In genomic region chr15:85488997-85489396, GRCh38 we compare ENCODE assay signal across 19 cellular contexts.
DNase-seq lines count a peak whose midpoint lies in the region; ATAC-seq, FAIRE-seq and TF ChIP-seq lines count a peak whose summit lies in the region.
"Had no signal": no experiment of that assay in that cellular context is flagged by ENCODE, and none has a peak within 500 bp of the region (broad histone marks: within the 10 kb centered on the region; RNA-seq: fewer than 3 reads in every experiment).

No MANE protein-coding gene starts in this region.

- H3K4me1 ChIP-seq in CD4-positive, CD25-positive, alpha-beta regulatory T cell (ENCODE audit: control insufficient read depth, insufficient read depth, low read length, poor library complexity, severe bottlenecking): peaks cover 7% of the 10 kb centered on the region
- H3K4me1 ChIP-seq in esophagus squamous epithelium: peaks cover 0 to 30% (median under 1%) of the 10 kb centered on the region in 3 donors

- H3K4me1 Mint-ChIP-seq in CD4-positive, CD25-positive, alpha-beta regulatory T cell: peaks cover 31 to 68% (median 55%) of the 10 kb centered on the region in 4 donors
- peaks cover 27% of the 10 kb centered on the region for H3K4me1 Mint-ChIP-seq in activated T-helper 17 cell treated with anti-CD3 and anti-CD28 coated beads, Interleukin-2, amount 50 U/mL, for 72 hours
- H3K4me1 Mint-ChIP-seq in nephron: peaks cover 57% of the 10 kb centered on the region

- in situ Hi-C loops in G401 (cut with HindIII; ENCODE audit: low sequenced_read_pairs): no loop called here

- no peaks in the 10 kb centered on the region for H3K9me3 Mint-ChIP-seq in CD4-positive, CD25-positive, alpha-beta regulatory T cell
- H3K9me3 Mint-ChIP-seq in activated T-helper 17 cell treated with anti-CD3 and anti-CD28 coated beads, Interleukin-2, amount 50 U/mL, for 72 hours: no peaks in the 10 kb centered on the region
- H3K9me3 Mint-ChIP-seq in nephron: no peaks in the 10 kb centered on the region
- H3K9me3 Mint-ChIP-seq: CD8-positive, alpha-beta memory T cell; natural killer cell had no signal

- intact Hi-C loops in esophagus squamous epithelium (cut with DNase I): no loop called here

- H3K36me3 ChIP-seq in CD4-positive, CD25-positive, alpha-beta regulatory T cell (ENCODE audit: control insufficient read depth, insufficient read depth, low read length): peaks cover 7% of the 10 kb centered on the region
- H3K36me3 ChIP-seq in esophagus squamous epithelium: peaks cover 0 to 12% (median 0%) of the 10 kb centered on the region in 3 donors

- H3K4me3 ChIP-seq in CD4-positive, CD25-positive, alpha-beta regulatory T cell (ENCODE audit: low read depth, low read length): no peak overlapping the region
- H3K4me3 ChIP-seq in esophagus squamous epithelium: no peak overlapping the region
- H3K4me3 ChIP-seq: SJCRH30 had no signal

- FAIRE-seq in GM12892 (lab: Jason Lieb, UNC): peak; percentile 76
- FAIRE-seq: keratinocyte had no signal

- H3K27ac Mint-ChIP-seq in CD4-positive, CD25-positive, alpha-beta regulatory T cell: peak overlapping the region; percentile 1 to 69 (median 33)
- H3K27ac Mint-ChIP-seq in activated T-helper 17 cell treated with anti-CD3 and anti-CD28 coated beads, Interleukin-2, amount 50 U/mL, for 72 hours: peak overlapping the region; percentile 57
- H3K27ac Mint-ChIP-seq in nephron: peak overlapping the region; percentile 52 to 89 (median 71)

- H3K27me3 Mint-ChIP-seq in CD4-positive, CD25-positive, alpha-beta regulatory T cell: no peaks in the 10 kb centered on the region
- H3K27me3 Mint-ChIP-seq in activated T-helper 17 cell treated with anti-CD3 and anti-CD28 coated beads, Interleukin-2, amount 50 U/mL, for 72 hours: no peaks in the 10 kb centered on the region
- H3K27me3 Mint-ChIP-seq in nephron (ENCODE audit: low read depth): peaks cover 3% of the 10 kb centered on the region
- H3K27me3 Mint-ChIP-seq: CD8-positive, alpha-beta memory T cell had no signal

- TF ChIP-seq CTCF in nephron (IDR thresholded peaks at IDR 0.05; ENCODE audit: unreplicated experiment in 3 of 3) (no peak), esophagus squamous epithelium (IDR thresholded peaks at IDR 0.05) (no peak)

- TF ChIP-seq POLR2A in GM12892 (IDR thresholded peaks at IDR 0.05; ENCODE audit: low read depth, low read length) (no peak), esophagus squamous epithelium (IDR thresholded peaks at IDR 0.05) (no peak)

- H3K27ac ChIP-seq in CD4-positive, CD25-positive, alpha-beta regulatory T cell (ENCODE audit: insufficient read depth, low read length, poor library complexity, severe bottlenecking): no peak overlapping the region
- no peak overlapping the region for H3K27ac ChIP-seq in esophagus squamous epithelium
- H3K27ac ChIP-seq: SJCRH30 had no signal

- peaks cover 19% of the 10 kb centered on the region for H3K36me3 Mint-ChIP-seq in CD4-positive, CD25-positive, alpha-beta regulatory T cell
- H3K36me3 Mint-ChIP-seq in activated T-helper 17 cell treated with anti-CD3 and anti-CD28 coated beads, Interleukin-2, amount 50 U/mL, for 72 hours (ENCODE audit: low read depth): peaks cover 16% of the 10 kb centered on the region
- peaks cover 4% of the 10 kb centered on the region for H3K36me3 Mint-ChIP-seq in nephron (ENCODE audit: low read depth)
- H3K36me3 Mint-ChIP-seq: natural killer cell had no signal

- H3K9me3 ChIP-seq in CD4-positive, CD25-positive, alpha-beta regulatory T cell (ENCODE audit: control insufficient read depth in 2 of 2, low read length in 2 of 2): no peaks in the 10 kb centered on the region
- H3K9me3 ChIP-seq in esophagus squamous epithelium: no peaks in the 10 kb centered on the region
- H3K9me3 ChIP-seq: SJCRH30 had no signal

- peak overlapping the region; percentile 1 to 49 (median 30) for H3K4me3 Mint-ChIP-seq in CD4-positive, CD25-positive, alpha-beta regulatory T cell
- peak overlapping the region; percentile 53 for H3K4me3 Mint-ChIP-seq in activated T-helper 17 cell treated with anti-CD3 and anti-CD28 coated beads, Interleukin-2, amount 50 U/mL, for 72 hours
- peak overlapping the region in 1 of 3 experiments; percentile 22 for H3K4me3 Mint-ChIP-seq in nephron
- H3K4me3 Mint-ChIP-seq: CD8-positive, alpha-beta memory T cell; natural killer cell had no signal

- H3K27me3 ChIP-seq in CD4-positive, CD25-positive, alpha-beta regulatory T cell (ENCODE audit: control insufficient read depth, insufficient read depth, low read length): no peaks in the 10 kb centered on the region
- no peaks in the 10 kb centered on the region for H3K27me3 ChIP-seq in esophagus squamous epithelium
- H3K27me3 ChIP-seq: foreskin keratinocyte, SJCRH30 had no signal

- no peak for ATAC-seq in CD4-positive, CD25-positive, alpha-beta regulatory T cell (ENCODE audit: low read depth in 2 of 2)
- peak; percentile 52 for ATAC-seq in activated T-helper 17 cell treated with anti-CD3 and anti-CD28 coated beads, Interleukin-2, amount 50 U/mL, for 72 hours (replicated peaks)
- ATAC-seq: foreskin keratinocyte, natural killer cell had no signal

- WGBS in esophagus squamous epithelium, 2 donors: 61 to 76% methylated on average over 1 of the region's 1 CpG

- peak in 1 of 3 donors; percentile 35 for DNase-seq in CD4-positive, CD25-positive, alpha-beta regulatory T cell
- DNase-seq in GM12892 (ENCODE audit: insufficient read length) (no peak), G401 (ENCODE audit: low spot score) (no peak), esophagus squamous epithelium (lab: John Stamatoyannopoulos, UW) (no peak)
- DNase-seq in stimulated activated CD4-positive, alpha-beta T cell treated with anti-CD3 and anti-CD28 coated beads, Interleukin-15, amount 100 ng/mL, for 24 hours: no peak
- DNase-seq: activated CD4-positive, CD25-positive, alpha-beta regulatory T cell; CD8-positive, alpha-beta memory T cell; EL; foreskin keratinocyte; natural killer cell; NCI-H1417 treated with DMSO at 0.1 percent for 48 hours; NCI-H526 treated with DMSO at 0.1 percent for 48 hours; OCI-M1; posterior cingulate gyrus; SJCRH30; stimulated activated CD4-positive, alpha-beta T cell treated with anti-CD3 and anti-CD28 coated beads, Interleukin-4, amount 100 ng/mL, for 1 hour had no signal
